In genomic region chr12:122147514-122148290, GRCh38 we compare ENCODE assay signal across 20 cellular contexts. TPM values are rescaled to one million over a fixed set of nuclear protein-coding genes. Genes with fewer than 3 reads are reported as not detected.
DNase-seq lines count a peak whose midpoint lies in the region; ATAC-seq and TF ChIP-seq lines count a peak whose summit lies in the region.
"Had no signal": no experiment of that assay in that cellular context is flagged by ENCODE, and none has a peak within 500 bp of the region (broad histone marks: within the 10 kb centered on the region; RNA-seq: fewer than 3 reads in every experiment).

No MANE protein-coding gene starts in this region.

- intact Hi-C loops in activated CD4-positive, alpha-beta T cell treated with anti-CD3 and anti-CD28 coated beads for 36 hours (cut with DNase I, micrococcal nuclease), result no loop called here

- H3K4me3 Mint-ChIP-seq in WTC11 (no peak overlapping the region), naive B cell (no peak overlapping the region)
- H3K4me3 Mint-ChIP-seq in stimulated activated effector memory CD8-positive, alpha-beta T cell treated with anti-CD3 and anti-CD28 coated beads, Interleukin-12 subunit alpha, Interleukin-12 subunit beta, amount 100 ng/mL, for 72 hours, result no peak overlapping the region
- H3K4me3 Mint-ChIP-seq in activated CD4-positive, alpha-beta T cell treated with anti-CD3 and anti-CD28 coated beads for 36 hours, result no peak overlapping the region

- H4K20me1 ChIP-seq in SK-N-SH (ENCODE audit: insufficient read depth), result no peaks in the 10 kb centered on the region

- H3K27me3 Mint-ChIP-seq in WTC11 (ENCODE audit: low read depth) (no peaks in the 10 kb centered on the region; the same call in 1 of the 2 replicates), naive B cell (no peaks in the 10 kb centered on the region)
- no peaks in the 10 kb centered on the region for H3K27me3 Mint-ChIP-seq in activated CD4-positive, alpha-beta T cell treated with anti-CD3 and anti-CD28 coated beads for 36 hours

- no peaks in the 10 kb centered on the region for H3F3A ChIP-seq in SK-N-SH (replicated peaks; ENCODE audit: insufficient read depth)

- H3K4me2 ChIP-seq in SK-N-SH, result no peak overlapping the region
- H3K4me2 ChIP-seq: BLaER1 had no signal

- TF ChIP-seq CTCF in SK-N-SH (IDR thresholded peaks at IDR 0.05), result no peak
- no peak for TF ChIP-seq CTCF in WTC11 (IDR thresholded peaks at IDR 0.05)

- H3K27ac Mint-ChIP-seq in WTC11 (peak overlapping the region; percentile 28; the same call in 1 of the 2 replicates), naive B cell (peak overlapping the region in 4 of 6 donors; percentile 10 to 59 (median 40))
- H3K27ac Mint-ChIP-seq in stimulated activated effector memory CD8-positive, alpha-beta T cell treated with anti-CD3 and anti-CD28 coated beads, Interleukin-12 subunit alpha, Interleukin-12 subunit beta, amount 100 ng/mL, for 72 hours, result peak overlapping the region; percentile 72
- H3K27ac Mint-ChIP-seq in activated CD4-positive, alpha-beta T cell treated with anti-CD3 and anti-CD28 coated beads for 36 hours, result no peak overlapping the region

- H3K27ac ChIP-seq in SK-N-SH (ENCODE audit: low read depth in 2 of 2, low read length in 1 of 2), result no peak overlapping the region
- H3K27ac ChIP-seq: 22Rv1, BLaER1, SJCRH30 had no signal

- no peak overlapping the region for H3K4me3 ChIP-seq in SK-N-SH (ENCODE audit: low read depth in 2 of 2, low read length in 1 of 2)
- H3K4me3 ChIP-seq: BLaER1, SJCRH30 had no signal

- no peaks in the 10 kb centered on the region for H3K9me2 ChIP-seq in SK-N-SH

- no peaks in the 10 kb centered on the region for H3K79me2 ChIP-seq in SK-N-SH (ENCODE audit: insufficient read depth)

- H3K27me3 ChIP-seq in SK-N-SH (ENCODE audit: insufficient read depth), result no peaks in the 10 kb centered on the region
- H3K27me3 ChIP-seq: BLaER1, SJCRH30 had no signal

- DNase-seq in SK-N-SH (no peak), WTC11 (ENCODE audit: low spot score) (no peak), naive B cell (no peak), GDM1 (lab: John Stamatoyannopoulos, UW) (no peak), NCI-H774 (lab: John Stamatoyannopoulos, UW) (no peak)
- DNase-seq in stimulated activated effector memory CD8-positive, alpha-beta T cell treated with anti-CD3 and anti-CD28 coated beads, Interleukin-12 subunit alpha, Interleukin-12 subunit beta, amount 100 ng/mL, for 72 hours (ENCODE audit: low spot score in 2 of 2), result no peak
- DNase-seq in activated CD4-positive, alpha-beta T cell treated with anti-CD3 and anti-CD28 coated beads for 36 hours, result no peak
- DNase-seq: DMS 273 treated with DMSO at 0.1 percent for 48 hours, HCEC 1CT, NCI-H1436, NCI-H2081, NCI-H226, NCI-H526, RPMI8226, SJCRH30 had no signal

- POLR2A ChIA-PET in SK-N-SH (lab: Yijun Ruan, JAX), result no interaction called here
- POLR2A ChIA-PET in WTC11 (lab: Charles Lee), result interaction anchor here (1.3 kb wide), 1 partner anchor 78 kb away, joined by 4 read pairs; the partner anchor contains the start of gene DIABLO
- POLR2A ChIA-PET in activated CD4-positive, alpha-beta T cell treated with anti-CD3 and anti-CD28 coated beads for 36 hours (lab: Charles Lee), result interaction anchor here (0.5 to 0.6 kb wide), 2 partner anchors 210 to 529 kb away, joined by 3 to 5 read pairs; no protein-coding TSS in a partner anchor

- no peak for TF ChIP-seq EP300 in SK-N-SH (IDR thresholded peaks at IDR 0.05; ENCODE audit: borderline replicate concordance in 1 of 2, low read depth in 1 of 2, low read length in 1 of 2)

- no peaks in the 10 kb centered on the region for H3K9me3 ChIP-seq in SK-N-SH
- H3K9me3 ChIP-seq: BLaER1 had no signal

- H3K4me1 ChIP-seq in SK-N-SH (ENCODE audit: control insufficient read depth in 1 of 2, insufficient read depth in 2 of 2, low read depth in 1 of 2, low read length in 1 of 2), result peaks cover 0 to 2% of the 10 kb centered on the region in 2 experiments; a peak in 1 of 4 replicates
- H3K4me1 ChIP-seq: SJCRH30 had no signal

- H3K36me3 Mint-ChIP-seq in WTC11 (peaks cover 17% of the 10 kb centered on the region), naive B cell (peaks cover 0 to 5% of the 10 kb centered on the region in 2 donors)
- H3K36me3 Mint-ChIP-seq in stimulated activated effector memory CD8-positive, alpha-beta T cell treated with anti-CD3 and anti-CD28 coated beads, Interleukin-12 subunit alpha, Interleukin-12 subunit beta, amount 100 ng/mL, for 72 hours, result no peaks in the 10 kb centered on the region
- no peaks in the 10 kb centered on the region for H3K36me3 Mint-ChIP-seq in activated CD4-positive, alpha-beta T cell treated with anti-CD3 and anti-CD28 coated beads for 36 hours (ENCODE audit: low read depth)

- peaks cover 2% of the 10 kb centered on the region; the same call in 1 of the 2 replicates for H3K4me1 Mint-ChIP-seq in WTC11
- peaks cover 0 to 7% (median 0%) of the 10 kb centered on the region in 3 donors for H3K4me1 Mint-ChIP-seq in naive B cell
- H3K4me1 Mint-ChIP-seq in stimulated activated effector memory CD8-positive, alpha-beta T cell treated with anti-CD3 and anti-CD28 coated beads, Interleukin-12 subunit alpha, Interleukin-12 subunit beta, amount 100 ng/mL, for 72 hours, result peaks cover 11% of the 10 kb centered on the region
- peaks cover 2% of the 10 kb centered on the region for H3K4me1 Mint-ChIP-seq in activated CD4-positive, alpha-beta T cell treated with anti-CD3 and anti-CD28 coated beads for 36 hours

- H3K9ac ChIP-seq in SK-N-SH, result no peak overlapping the region
- H3K9ac ChIP-seq: BLaER1 had no signal

- H2AFZ ChIP-seq in SK-N-SH (ENCODE audit: low read depth), result no peak overlapping the region

- no peak for TF ChIP-seq RAD21 in SK-N-SH (IDR thresholded peaks at IDR 0.05; ENCODE audit: low read length)

- H3K36me3 ChIP-seq in SK-N-SH (replicated peaks in 1 of 2; ENCODE audit: control insufficient read depth in 1 of 2, insufficient read depth in 2 of 2, low read length in 1 of 2), result peaks cover 0 to 8% of the 10 kb centered on the region in 2 experiments

- 88% methylated on average over 18 of the region's 21 CpGs for whole genome bisulfite sequencing in SK-N-SH (ENCODE audit: low lambda C conversion rate)

- CTCF ChIA-PET in SK-N-SH (lab: Yijun Ruan, JAX) (interaction anchor here (1.5 to 8.0 kb wide), 5 partner anchors 9 to 94 kb away, joined by 5 to 51 read pairs (median 8); no protein-coding TSS in a partner anchor), WTC11 (lab: Charles Lee) (interaction anchor here (1.3 to 1.9 kb wide), 3 partner anchors 10 to 43 kb away, joined by 6 to 9 read pairs (median 6); no protein-coding TSS in a partner anchor)
- CTCF ChIA-PET in activated CD4-positive, alpha-beta T cell treated with anti-CD3 and anti-CD28 coated beads for 36 hours (lab: Charles Lee), result interaction anchor here (0.6 to 1.3 kb wide), 3 partner anchors 15 to 115 kb away, joined by 3 to 5 read pairs (median 3); no protein-coding TSS in a partner anchor

- H3K9me3 Mint-ChIP-seq in WTC11, result peaks cover 10% of the 10 kb centered on the region
- no peaks in the 10 kb centered on the region for H3K9me3 Mint-ChIP-seq in naive B cell
- no peaks in the 10 kb centered on the region for H3K9me3 Mint-ChIP-seq in stimulated activated effector memory CD8-positive, alpha-beta T cell treated with anti-CD3 and anti-CD28 coated beads, Interleukin-12 subunit alpha, Interleukin-12 subunit beta, amount 100 ng/mL, for 72 hours
- H3K9me3 Mint-ChIP-seq in activated CD4-positive, alpha-beta T cell treated with anti-CD3 and anti-CD28 coated beads for 36 hours (ENCODE audit: low read depth), result no peaks in the 10 kb centered on the region

- ATAC-seq in SK-N-SH treated with all-trans-retinoic acid at 6 μM for 48 hours (no peak; the same call in 2 of the 3 replicates), WTC11 (no peak), naive B cell (ENCODE audit: low read depth in 2 of 2) (no peak)
- ATAC-seq in stimulated activated effector memory CD8-positive, alpha-beta T cell treated with anti-CD3 and anti-CD28 coated beads, Interleukin-12 subunit alpha, Interleukin-12 subunit beta, amount 100 ng/mL, for 72 hours, result no peak
- no peak for ATAC-seq in activated CD4-positive, alpha-beta T cell treated with anti-CD3 and anti-CD28 coated beads for 36 hours

TF ChIP-seq in SK-N-SH, 30 proteins besides CTCF, POLR2A, EP300 and RAD21 (continues in another document):
- TF ChIP-seq POLR2AphosphoS5 (IDR thresholded peaks at IDR 0.05; ENCODE audit: low read depth, low read length), result 0 out of 2 replicates have a peak, but pooled peaks have one; percentile 4

TF ChIP-seq in SK-N-SH treated with all-trans-retinoic acid at 6 μM for 48 hours, 23 proteins besides CTCF, POLR2A, EP300 and RAD21 (continues in another document):
- no peak for TF ChIP-seq ARNTL (CRISPR knock-in tag; IDR thresholded peaks at IDR 0.05; ENCODE audit: borderline replicate concordance, low read depth)
- no peak for TF ChIP-seq ESRRG (CRISPR knock-in tag; IDR thresholded peaks at IDR 0.05)
- no peak for TF ChIP-seq BACH2 (CRISPR knock-in tag; IDR thresholded peaks at IDR 0.05; ENCODE audit: borderline replicate concordance)
- no peak for TF ChIP-seq ZC3H10 (CRISPR knock-in tag; IDR thresholded peaks at IDR 0.05)

TF ChIP-seq in WTC11, 78 proteins besides CTCF, POLR2A, EP300 and RAD21 (continues in another document):
- TF ChIP-seq ELF4 (CRISPR knock-in tag; IDR thresholded peaks at IDR 0.05; ENCODE audit: low read depth) (no peak), NFE2L1 (CRISPR knock-in tag; IDR thresholded peaks at IDR 0.05) (no peak), ZNF423 (CRISPR knock-in tag; IDR thresholded peaks at IDR 0.05) (no peak), FOXJ3 (CRISPR knock-in tag; IDR thresholded peaks at IDR 0.05; ENCODE audit: borderline replicate concordance) (no peak)

RNA-seq across cellular contexts. Expression of gene IL31, which starts 26.3 kb away (rescaled TPM):
- polyA plus RNA-seq in SK-N-SH (2012; rRNA removed) (not detected in 2 replicates), naive B cell (ENCODE audit: low read depth in 6 of 6) (not detected)
- polyA plus RNA-seq in SK-N-SH (2012; cell fraction: cytosol; rRNA removed), result not detected in 2 replicates
- not detected in 2 replicates for polyA plus RNA-seq in SK-N-SH (2012; cell fraction: nucleus; rRNA removed)
- total RNA-seq in WTC11 (2021), result not detected in 3 replicates
- total RNA-seq in activated CD4-positive, alpha-beta T cell treated with anti-CD3 and anti-CD28 coated beads for 36 hours, result 1 to 10 TPM; 2.1 to 4.0 TPM
- total RNA-seq: IMR-90, OCI-LY7, SJCRH30 had no signal
- polyA plus RNA-seq: IMR-90 had no signal

RNA-seq across cellular contexts. Expression of gene LRRC43, which starts 35.2 kb away (rescaled TPM):
- polyA plus RNA-seq in SK-N-SH (2012; rRNA removed) (0.94 and 1.4 TPM in 2 replicates), naive B cell (ENCODE audit: low read depth in 6 of 6) (not detected)
- 0.50 and 0.59 TPM in 2 replicates for polyA plus RNA-seq in SK-N-SH (2012; cell fraction: cytosol; rRNA removed)
- 1.5 and 1.7 TPM in 2 replicates for polyA plus RNA-seq in SK-N-SH (2012; cell fraction: nucleus; rRNA removed)
- 0.21 to 0.64 TPM (median 0.22 TPM) in 3 replicates for total RNA-seq in WTC11 (2021)
- total RNA-seq in activated CD4-positive, alpha-beta T cell treated with anti-CD3 and anti-CD28 coated beads for 36 hours, result under 1 TPM in 1 of 2 experiments, not detected in 1; 0.37 TPM
- total RNA-seq: OCI-LY7 had no signal

RNA-seq across cellular contexts. Expression of gene B3GNT4, which starts 55.8 kb away (rescaled TPM):
- 0.81 and 0.84 TPM in 2 replicates for polyA plus RNA-seq in SK-N-SH (2012; rRNA removed)
- polyA plus RNA-seq in SK-N-SH (2012; cell fraction: cytosol; rRNA removed), result 0.54 and 0.58 TPM in 2 replicates
- 1.7 and 1.8 TPM in 2 replicates for polyA plus RNA-seq in SK-N-SH (2012; cell fraction: nucleus; rRNA removed)
- 1.6 to 2.0 TPM (median 1.6 TPM) in 3 replicates for total RNA-seq in WTC11 (2021)
- polyA plus RNA-seq in naive B cell (ENCODE audit: low read depth in 6 of 6), result under 1 TPM in 3 of 6 donors, not detected in 3; 0.54 to 0.84 (median 0.56) TPM
- total RNA-seq in activated CD4-positive, alpha-beta T cell treated with anti-CD3 and anti-CD28 coated beads for 36 hours, result 1 to 10 TPM; 2.0 to 2.6 TPM
- total RNA-seq: OCI-LY7 had no signal
